ENCODE assay signal across 8 cellular contexts in genomic region chr14:73784988-73785313, GRCh38.
DNase-seq lines count a peak whose midpoint lies in the region; ATAC-seq and TF ChIP-seq lines count a peak whose summit lies in the region.

No MANE protein-coding gene starts in this region.

- peak overlapping the region; percentile 96 for H3K27ac Mint-ChIP-seq in T-cell

- peaks cover 71 to 77% (median 71%) of the 10 kb centered on the region in 3 donors for H3K4me1 Mint-ChIP-seq in T-cell

- DNase-seq in GM06990 (ENCODE audit: extremely low read depth, insufficient read length) (no peak), T-cell (no peak), fibroblast of pulmonary artery (ENCODE audit: low read depth) (no peak), skeletal muscle cell (ENCODE audit: low read depth) (no peak), NCI-H1694 (lab: John Stamatoyannopoulos, UW) (no peak), NCI-H1417 (lab: John Stamatoyannopoulos, UW) (no peak), DMS53 treated with DMSO at 0.1 percent for 48 hours (lab: John Stamatoyannopoulos, UW; ENCODE audit: unreplicated experiment) (no peak), NCI-H524 (lab: John Stamatoyannopoulos, UW) (no peak)

- H3K36me3 Mint-ChIP-seq in T-cell = peaks cover 9% of the 10 kb centered on the region

- H3K27me3 Mint-ChIP-seq in T-cell = no peaks in the 10 kb centered on the region

- ATAC-seq in T-cell (replicated peaks in 1 of 4) = no peak

- H3K4me3 ChIP-seq in GM06990 (replicated peaks; ENCODE audit: low read depth, low read length) = peak overlapping the region; percentile 80
- peak overlapping the region; percentile 63 for H3K4me3 ChIP-seq in fibroblast of pulmonary artery (replicated peaks; ENCODE audit: low read depth, low read length)
- H3K4me3 ChIP-seq in skeletal muscle cell (ENCODE audit: low read depth, low read length) = peak overlapping the region; percentile 56

- peaks cover 2% of the 10 kb centered on the region; the same call in 1 of the 2 replicates for H3K36me3 ChIP-seq in GM06990 (ENCODE audit: control insufficient read depth, insufficient read depth, low read length)

- H3K27me3 ChIP-seq in GM06990 (replicated peaks; ENCODE audit: control insufficient read depth, insufficient read depth, low read length) = no peaks in the 10 kb centered on the region

- TF ChIP-seq CTCF in GM06990 (IDR thresholded peaks at IDR 0.05; ENCODE audit: insufficient read depth, low read length, poor library complexity, severe bottlenecking) (no peak), fibroblast of pulmonary artery (IDR thresholded peaks at IDR 0.05; ENCODE audit: low read length, missing control alignments) (no peak)

- peak overlapping the region; percentile 95 for H3K4me3 Mint-ChIP-seq in T-cell

- H3K9me3 Mint-ChIP-seq in T-cell = no peaks in the 10 kb centered on the region

- CTCF ChIA-PET in T-cell (lab: Charles Lee) = interaction anchor here (0.7 to 2.3 kb wide), 11 partner anchors 8 to 43 kb away, joined by 3 to 18 read pairs (median 5); a partner anchor contains a TSS

- POLR2A ChIA-PET in T-cell (lab: Charles Lee) = interaction anchor here (1.1 to 1.8 kb wide), 6 partner anchors 13 to 44 kb away, joined by 3 to 6 read pairs (median 4); no protein-coding TSS in a partner anchor
